ENCODE assay signal across 25 cellular contexts in the genomic region with DNA sequence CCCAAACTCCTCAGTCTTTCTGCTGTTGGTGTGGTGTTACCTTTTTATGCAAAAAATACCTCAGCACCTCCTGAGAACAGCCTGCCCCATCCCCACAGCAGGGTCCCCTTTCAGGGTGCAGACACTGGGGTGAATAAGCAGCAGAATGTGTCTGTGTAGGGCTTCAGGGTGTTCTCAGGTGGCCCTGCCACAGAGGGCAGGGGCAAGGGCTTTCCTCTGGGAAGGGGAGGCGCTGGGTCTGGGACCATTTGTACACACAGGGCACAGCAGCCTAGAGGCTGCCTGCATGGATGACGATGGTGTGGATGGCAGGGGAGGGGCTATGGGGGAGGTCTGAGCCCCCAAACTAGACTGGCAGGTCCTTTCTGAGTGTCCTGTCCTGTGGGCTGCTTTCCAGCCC. TPM values are rescaled to one million over a fixed set of nuclear protein-coding genes. Genes with fewer than 3 reads are reported as not detected.
"Had no signal": no experiment of that assay in that cellular context is flagged by ENCODE, and none has a peak within 500 bp of the region (broad histone marks: within the 10 kb centered on the region; RNA-seq: fewer than 3 reads in every experiment).

No MANE protein-coding gene starts in this region.

- H3K4me3 Mint-ChIP-seq: activated CD8-positive, alpha-beta memory T cell treated with anti-CD3 and anti-CD28 coated beads, Interleukin-2, amount 10 ng/mL, durations not matched to agents 7 days and 5 days; activated naive CD8-positive, alpha-beta T cell; activated T-cell treated with anti-CD3 and anti-CD28 coated beads, Interleukin-2, amount 50 U/mL, for 72 hours had no signal

- H3K27me3 Mint-ChIP-seq: naive B cell had no signal

- DNase-seq: activated CD4-positive, alpha-beta T cell treated with anti-CD3 and anti-CD28 coated beads for 4 hours; activated CD4-positive, alpha-beta T cell treated with anti-CD3 and anti-CD28 coated beads, Interleukin-2, amount 50 U/mL, for 48 hours; activated CD4-positive, CD25-positive, alpha-beta regulatory T cell; activated naive CD4-positive, alpha-beta T cell treated with Interleukin-2 at 50 U/mL for 16 hours; activated T-cell treated with anti-CD3 and anti-CD28 coated beads for 4 hours; activated T-cell treated with anti-CD3 and anti-CD28 coated beads, Interleukin-2, amount 50 U/mL, for 72 hours; dorsolateral prefrontal cortex; effector memory CD4-positive, alpha-beta T cell; left ventricle myocardium inferior; naive B cell; nucleus accumbens; spleen; stimulated activated naive CD4-positive, alpha-beta T cell treated with Interleukin-2 at 50 U/mL for 16 hours had no signal

- H3K9me3 Mint-ChIP-seq: activated T-cell treated with anti-CD3 and anti-CD28 coated beads, Interleukin-2, amount 50 U/mL, for 72 hours; naive B cell had no signal

- ATAC-seq: activated CD8-positive, alpha-beta memory T cell treated with anti-CD3 and anti-CD28 coated beads, Interleukin-2, amount 10 ng/mL, durations not matched to agents 7 days and 5 days; activated T-cell treated with anti-CD3 and anti-CD28 coated beads, Interleukin-2, amount 50 U/mL, for 72 hours; body of pancreas had no signal

- H3K27me3 ChIP-seq: adrenal gland, body of pancreas, dorsolateral prefrontal cortex, right atrium auricular region, tibial nerve had no signal

- H3K27ac Mint-ChIP-seq: activated CD8-positive, alpha-beta memory T cell treated with anti-CD3 and anti-CD28 coated beads, Interleukin-2, amount 10 ng/mL, durations not matched to agents 7 days and 5 days; activated naive CD8-positive, alpha-beta T cell; activated T-cell treated with anti-CD3 and anti-CD28 coated beads, Interleukin-2, amount 50 U/mL, for 72 hours had no signal

- H3K27ac ChIP-seq: adrenal gland, body of pancreas, coronary artery, dorsolateral prefrontal cortex, left ventricle myocardium inferior, right atrium auricular region, spleen, tibial nerve had no signal

- H3K4me3 ChIP-seq: adrenal gland, body of pancreas, coronary artery, dorsolateral prefrontal cortex, left ventricle myocardium inferior, right atrium auricular region, spleen, tibial nerve had no signal

RNA-seq across cellular contexts. Expression of a gene that starts 2.6 kb away (rescaled TPM):
- total RNA-seq: lung microvascular endothelial cell had no signal
- polyA plus RNA-seq: neural cell had no signal

RNA-seq across cellular contexts. Expression of a gene that starts 25.8 kb away (rescaled TPM):
- total RNA-seq: epithelial cell of proximal tubule, frontal cortex, lung microvascular endothelial cell, pulmonary artery endothelial cell had no signal
- polyA plus RNA-seq: neural cell had no signal
